ENCODE assay signal across 7 cellular contexts in the genomic region with DNA sequence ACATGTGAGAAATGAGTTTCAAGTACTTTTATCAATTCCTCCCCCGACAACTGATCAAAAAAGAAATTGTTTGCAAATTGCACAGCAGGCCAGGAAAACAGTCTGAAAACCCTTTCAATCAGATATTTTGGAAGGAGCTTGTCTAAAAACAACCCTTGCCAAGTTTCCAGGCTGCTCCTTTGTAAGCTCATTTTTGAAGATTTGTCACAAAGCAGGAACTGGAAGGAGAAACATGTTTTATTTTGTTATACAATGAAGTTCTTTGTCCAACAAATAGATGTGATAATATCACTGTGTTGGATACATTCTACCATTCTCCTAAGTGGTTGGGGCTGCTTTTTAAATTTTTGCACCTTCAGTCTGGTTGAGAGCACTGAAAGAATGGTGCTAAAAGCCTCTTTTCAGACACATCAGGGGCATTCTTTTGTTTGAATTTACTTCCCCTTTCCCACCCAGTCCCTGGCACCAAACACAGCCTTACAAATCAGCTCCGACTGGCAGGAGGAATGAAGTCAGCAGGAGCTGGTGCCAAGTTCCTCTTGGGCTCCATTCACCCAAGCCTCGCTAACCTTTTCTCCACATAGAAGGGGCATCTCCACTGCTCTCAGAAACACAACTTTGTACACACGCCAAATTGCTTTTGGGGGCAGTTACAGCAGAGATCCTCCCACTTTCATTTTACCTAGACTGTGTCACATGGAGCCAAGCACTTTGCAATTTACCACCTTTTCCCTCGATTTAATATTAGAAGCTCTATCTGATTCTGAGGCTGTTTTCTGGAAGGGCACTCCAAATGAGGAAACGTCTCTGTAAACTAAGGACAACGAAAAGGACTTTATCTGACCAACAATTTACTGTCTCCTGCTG.
A peak's percentile ranks its signal among the peaks of the same experiment; 100 is the strongest.
DNase-seq lines count a peak whose midpoint lies in the region; ATAC-seq and TF ChIP-seq lines count a peak whose summit lies in the region.

No MANE protein-coding gene starts in this region.

- DNase-seq in MV-4-11 (lab: John Stamatoyannopoulos, UW): peak; percentile 22
- peak; percentile 19 to 55 (median 31) for DNase-seq in adrenal gland
- DNase-seq in hypothalamus (lab: John Stamatoyannopoulos, UW): peak in 40 of 51 donors; percentile 1 to 76 (median 34)
- DNase-seq in thoracic aorta (ENCODE audit: low spot score): no peak
- no peak for DNase-seq in endodermal cell

- H3K27ac ChIP-seq in adrenal gland: peak overlapping the region in 1 of 5 donors; percentile 65
- H3K27ac ChIP-seq in thoracic aorta: peak overlapping the region; percentile 55 to 59
- H3K27ac ChIP-seq in endodermal cell (ENCODE audit: low read depth, low read length): no peak overlapping the region

- no peak for TF ChIP-seq POLR2A in adrenal gland (IDR thresholded peaks at IDR 0.05)

- peaks cover 3% of the 10 kb centered on the region for H3K9me3 Mint-ChIP-seq in endodermal cell

- TF ChIP-seq CTCF in adrenal gland (IDR thresholded peaks at IDR 0.05): no peak
- no peak for TF ChIP-seq CTCF in thoracic aorta (IDR thresholded peaks at IDR 0.05)
- no peak for TF ChIP-seq CTCF in endodermal cell (conservative IDR thresholded peaks at IDR 0.05)

- peaks cover 4% of the 10 kb centered on the region for H3K27me3 Mint-ChIP-seq in endodermal cell (ENCODE audit: insufficient read depth)

- H3K4me3 ChIP-seq in adrenal gland (no peak overlapping the region), thoracic aorta (peak overlapping the region; percentile 47), endodermal cell (ENCODE audit: low read length) (no peak overlapping the region)

- no peaks in the 10 kb centered on the region for H3K36me3 ChIP-seq in adrenal gland (replicated peaks in 1 of 2)
- H3K36me3 ChIP-seq in thoracic aorta: no peaks in the 10 kb centered on the region
- H3K36me3 ChIP-seq in endodermal cell (ENCODE audit: control insufficient read depth, insufficient read depth, low read length): no peaks in the 10 kb centered on the region

- no peaks in the 10 kb centered on the region for H3K36me3 Mint-ChIP-seq in endodermal cell (ENCODE audit: low read depth)

- H3K4me1 Mint-ChIP-seq in endodermal cell: peaks cover 9% of the 10 kb centered on the region

- WGBS in adrenal gland, 4 donors: 45 to 48% (median 46%) methylated on average over 7 of the region's 7 CpGs
- WGBS in endodermal cell (ENCODE audit: insufficient coverage in 1 of 2, insufficient read length in 1 of 2), 2 experiments: 80 to 92% methylated on average over 5 to 7 of the region's 7 CpGs

- intact Hi-C loops in adrenal gland (cut with DNase I): no loop called here

- H3K9me3 ChIP-seq in adrenal gland (replicated peaks in 1 of 3) (no peaks in the 10 kb centered on the region), thoracic aorta (no peaks in the 10 kb centered on the region), endodermal cell (ENCODE audit: control insufficient read depth, low read length) (peaks cover 6% of the 10 kb centered on the region)

- no peak overlapping the region for H3K9ac ChIP-seq in endodermal cell (ENCODE audit: extremely low read depth, low read length, poor library complexity, severe bottlenecking)

- no peak overlapping the region for H3K4me3 Mint-ChIP-seq in endodermal cell

- ATAC-seq in thoracic aorta (ENCODE audit: insufficient number of reproducible peaks, low FRiP score, low read depth) (peak; percentile 43), GM21576 (IDR thresholded peaks at IDR 0.05; ENCODE audit: unreplicated experiment) (no peak), GM21619 (IDR thresholded peaks at IDR 0.05; ENCODE audit: unreplicated experiment) (no peak)

- no peak overlapping the region for H3K27ac Mint-ChIP-seq in endodermal cell

- no peaks in the 10 kb centered on the region for H3K4me1 ChIP-seq in adrenal gland (replicated peaks in 1 of 2)
- H3K4me1 ChIP-seq in thoracic aorta (ENCODE audit: control insufficient read depth in 1 of 2, low read depth in 2 of 2): peaks cover 5 to 18% of the 10 kb centered on the region in 2 donors
- no peaks in the 10 kb centered on the region for H3K4me1 ChIP-seq in endodermal cell (ENCODE audit: control insufficient read depth, insufficient read depth, low read length)

- H3K27me3 ChIP-seq in adrenal gland (no peaks in the 10 kb centered on the region), thoracic aorta (replicated peaks; ENCODE audit: insufficient read depth) (no peaks in the 10 kb centered on the region), endodermal cell (ENCODE audit: control insufficient read depth, insufficient read depth, low read length, poor library complexity, severe bottlenecking) (no peaks in the 10 kb centered on the region)

Comparison
In these comparisons a context has a peak if more than half of its experiments do, and no peak if none do; other contexts are left out.
1. DNase-seq: peak in MV-4-11 (single experiment), adrenal gland (7 of 7) and hypothalamus (40 of 51); none in thoracic aorta (single experiment) and endodermal cell (single experiment).